Comparison of ENCODE assay signal across 20 cellular contexts in genomic region chr2:120677221-120677620, GRCh38.
"Had no signal": no experiment of that assay in that cellular context is flagged by ENCODE, and none has a peak within 500 bp of the region (broad histone marks: within the 10 kb centered on the region; RNA-seq: fewer than 3 reads in every experiment).

No MANE protein-coding gene starts in this region.

- H3K4me3 ChIP-seq: SJSA1, SK-N-MC had no signal

- H3K36me3 ChIP-seq: SJSA1 had no signal

- DNase-seq: KBM-7, MV-4-11, NCI-H1048, NCI-H1105 treated with DMSO at 0.1 percent for 48 hours, NCI-H1436, NCI-H187, NCI-H2029, NCI-H2081 treated with DMSO at 0.1 percent for 48 hours, NCI-H2171, NCI-H226, NCI-H446, NCI-H510A, NCI-H524 treated with DMSO at 0.1 percent for 48 hours, NCI-H69, NCI-H774, Right ventricle myocardium superior, RPMI8226, SIG-M5 had no signal

- H3K27ac ChIP-seq: SJSA1, SK-N-MC had no signal
